Comparison of ENCODE assay signal across 1 cellular context in the genomic region with DNA sequence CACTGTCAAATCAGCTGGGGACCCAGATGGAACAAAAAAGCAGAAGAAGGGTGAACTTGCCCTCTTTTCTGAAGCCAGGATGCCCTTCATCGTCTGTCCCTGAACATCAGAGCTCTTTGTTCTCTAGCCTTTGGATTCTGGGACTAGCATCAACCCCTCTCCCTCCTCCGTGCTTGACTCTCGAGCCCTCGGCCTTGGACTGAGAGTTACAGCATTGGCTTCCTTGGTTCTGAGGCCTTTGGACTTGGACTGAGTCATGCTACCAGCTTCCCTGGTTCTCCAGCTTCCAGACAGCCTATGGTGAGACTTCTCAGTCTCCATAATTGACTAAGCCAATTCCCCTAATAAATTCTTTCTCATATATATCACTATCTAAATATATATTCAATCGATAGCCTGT.
TF ChIP-seq lines count a peak whose summit lies in the region.

No MANE protein-coding gene starts in this region.

TF ChIP-seq in GM23338, 12 proteins besides CTCF, POLR2A, EP300 and RAD21 (continued from another document):
- TF ChIP-seq, protein P1, sequence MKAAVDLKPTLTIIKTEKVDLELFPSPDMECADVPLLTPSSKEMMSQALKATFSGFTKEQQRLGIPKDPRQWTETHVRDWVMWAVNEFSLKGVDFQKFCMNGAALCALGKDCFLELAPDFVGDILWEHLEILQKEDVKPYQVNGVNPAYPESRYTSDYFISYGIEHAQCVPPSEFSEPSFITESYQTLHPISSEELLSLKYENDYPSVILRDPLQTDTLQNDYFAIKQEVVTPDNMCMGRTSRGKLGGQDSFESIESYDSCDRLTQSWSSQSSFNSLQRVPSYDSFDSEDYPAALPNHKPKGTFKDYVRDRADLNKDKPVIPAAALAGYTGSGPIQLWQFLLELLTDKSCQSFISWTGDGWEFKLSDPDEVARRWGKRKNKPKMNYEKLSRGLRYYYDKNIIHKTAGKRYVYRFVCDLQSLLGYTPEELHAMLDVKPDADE (IDR thresholded peaks at IDR 0.05), result no peak
- TF ChIP-seq ZNF114 (CRISPR knock-in tag; IDR thresholded peaks at IDR 0.05), result no peak
